ENCODE assay signal across 23 cellular contexts in the genomic region with DNA sequence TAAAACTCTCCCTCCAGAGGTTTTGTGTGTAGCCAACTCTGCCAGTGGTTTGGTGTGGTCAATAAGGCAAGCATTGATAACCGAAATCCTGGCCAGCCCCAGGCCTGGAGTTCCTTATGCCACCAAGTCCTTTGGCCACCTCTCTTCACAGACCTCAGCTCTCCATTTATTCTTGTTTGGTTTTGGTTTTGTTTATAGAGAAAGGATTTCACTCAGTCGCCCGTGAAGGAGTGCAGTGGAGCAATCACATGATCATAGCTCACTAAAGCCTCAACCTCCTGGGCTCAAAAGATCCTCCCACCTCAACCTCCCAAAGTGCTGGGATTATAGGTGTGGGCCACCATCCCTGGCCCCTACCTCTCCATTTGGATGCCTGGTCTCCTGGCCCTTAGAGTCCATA. TPM values are rescaled to one million over a fixed set of nuclear protein-coding genes. Genes with fewer than 3 reads are reported as not detected.
A peak's percentile ranks its signal among the peaks of the same experiment; 100 is the strongest.
DNase-seq lines count a peak whose midpoint lies in the region; ATAC-seq, FAIRE-seq and TF ChIP-seq lines count a peak whose summit lies in the region.
"Had no signal": no experiment of that assay in that cellular context is flagged by ENCODE, and none has a peak within 500 bp of the region (broad histone marks: within the 10 kb centered on the region; RNA-seq: fewer than 3 reads in every experiment).

No MANE protein-coding gene starts in this region.

- H3K9me3 ChIP-seq in GM23248 (ENCODE audit: low read depth) = no peaks in the 10 kb centered on the region

- TF ChIP-seq POLR2A in GM12892 (IDR thresholded peaks at IDR 0.05; ENCODE audit: low read depth, low read length) = no peak

- no peaks in the 10 kb centered on the region for H3K9me2 ChIP-seq in GM23248 (ENCODE audit: insufficient read depth)

- no peak overlapping the region for H3K4me3 ChIP-seq in GM23248
- H3K4me3 ChIP-seq: tibial nerve had no signal

- peaks cover 34% of the 10 kb centered on the region for H3K27me3 ChIP-seq in GM23248 (replicated peaks; ENCODE audit: insufficient read depth)
- H3K27me3 ChIP-seq: tibial nerve had no signal

- WGBS in GM23248 (ENCODE audit: low coverage in 1 of 2, low lambda C conversion rate in 2 of 2, missing lambda C conversion rate in 2 of 2), 2 experiments = 36 to 46% methylated on average over 2 to 3 of the region's 3 CpGs

- DNase-seq in GM12892 (ENCODE audit: insufficient read length) (no peak), NCI-H2029 treated with DMSO at 0.1 percent for 48 hours (lab: John Stamatoyannopoulos, UW) (peak; percentile 16), sciatic nerve (ENCODE audit: low spot score) (peak; percentile 2), SW480 (ENCODE audit: low spot score) (no peak), NCI-H748 (lab: John Stamatoyannopoulos, UW; ENCODE audit: unreplicated experiment) (no peak), GM23248 (no peak)
- DNase-seq: activated CD4-positive, alpha-beta T cell treated with anti-CD3 and anti-CD28 coated beads for 36 hours; activated naive CD8-positive, alpha-beta T cell treated with anti-CD3 and anti-CD28 coated beads, Interleukin-2, amount 10 ng/mL, durations not matched to agents 7 days and 5 days; EL; endodermal cell; H7; left cardiac atrium; NCI-H1092 treated with DMSO at 0.1 percent for 48 hours; NCI-H2081 treated with DMSO at 0.1 percent for 48 hours; NCI-H526; Right ventricle myocardium superior; stimulated activated CD4-positive, alpha-beta T cell treated with anti-CD3 and anti-CD28 coated beads, Interleukin-2, amount 100 ng/mL, for 24 hours; stimulated activated naive CD4-positive, alpha-beta T cell treated with Interleukin-2 at 50 U/mL for 16 hours; SW 1271 had no signal

- no peaks in the 10 kb centered on the region for H3F3A ChIP-seq in GM23248 (ENCODE audit: insufficient read depth)

- H3K4me1 ChIP-seq in GM23248 (ENCODE audit: insufficient read depth) = no peaks in the 10 kb centered on the region
- H3K4me1 ChIP-seq: tibial nerve had no signal

- H3K79me2 ChIP-seq in GM23248 (ENCODE audit: insufficient read depth) = no peaks in the 10 kb centered on the region

- H4K20me1 ChIP-seq in GM23248 (ENCODE audit: insufficient read depth) = no peaks in the 10 kb centered on the region

- ATAC-seq in GM19351 (IDR thresholded peaks at IDR 0.05; ENCODE audit: unreplicated experiment) (peak; percentile 65), sciatic nerve (no peak)
- ATAC-seq: activated CD4-positive, alpha-beta T cell treated with anti-CD3 and anti-CD28 coated beads for 36 hours; activated T-helper 17 cell treated with anti-CD3 and anti-CD28 coated beads, Interleukin-2, amount 50 U/mL, for 72 hours had no signal

- FAIRE-seq in GM12892 (lab: Jason Lieb, UNC) = peak; percentile 21
- FAIRE-seq: TTC549 had no signal

- intact Hi-C loops in sciatic nerve (cut with DNase I) = no loop called here

- H3K27ac ChIP-seq in GM23248 = no peak overlapping the region
- H3K27ac ChIP-seq: tibial nerve had no signal

- no peak overlapping the region for H3K9ac ChIP-seq in GM23248

- no peaks in the 10 kb centered on the region for H3K36me3 ChIP-seq in GM23248 (ENCODE audit: low read depth)
- H3K36me3 ChIP-seq: tibial nerve had no signal

- in situ Hi-C loops in GM23248 (cut with MboI) = no loop called here

- H3K4me2 ChIP-seq in GM23248 (ENCODE audit: unreplicated experiment) = no peak overlapping the region

- no peak overlapping the region for H2AFZ ChIP-seq in GM23248

RNA-seq across cellular contexts. Expression of a gene that starts 55.4 kb away (rescaled TPM):
- 4.7 TPM for polyA plus RNA-seq in GM12892 (2012; ENCODE audit: missing spikeins)
- 3.2 TPM for total RNA-seq in sciatic nerve
- under 0.01 TPM in 1 of 2 replicates, not detected in the other for total RNA-seq in GM23248 (2014; rRNA removed; shearing (Covaris generic))
- 0.05 and 0.13 TPM in 2 replicates for polyA plus RNA-seq in GM23248 (2016; fragmentation: Nextera tagmentation; extraction: Ambion mirVana)

Comparison
In these comparisons a context has a peak if more than half of its experiments do, and no peak if none do; other contexts are left out.
1. DNase-seq: peak in NCI-H2029 treated with DMSO at 0.1 percent for 48 hours (single experiment) and sciatic nerve (single experiment); none in GM12892 (single experiment), SW480 (single experiment), NCI-H748 (single experiment) and GM23248 (single experiment).